23 cellular contexts compared by ENCODE assay signal in genomic region chr1:59997479-59997878, GRCh38.
"Had no signal": no experiment of that assay in that cellular context is flagged by ENCODE, and none has a peak within 500 bp of the region (broad histone marks: within the 10 kb centered on the region; RNA-seq: fewer than 3 reads in every experiment).

No MANE protein-coding gene starts in this region.

- H3K27ac Mint-ChIP-seq: activated CD4-positive, alpha-beta T cell treated with anti-CD3 and anti-CD28 coated beads, Interleukin-2, amount 10 ng/mL, durations not matched to agents 7 days and 5 days; activated T-helper 1 cell treated with anti-CD3 and anti-CD28 coated beads, Interleukin-12 subunit alpha, Interleukin-12 subunit beta, Interleukin-2, Interleukin-4 antibody, amounts not matched to agents 30 ng/mL and 10 ng/mL and 1 ng/mL, durations not matched to agents 14 hours and 24 hours and 36 hours; effector memory CD8-positive, alpha-beta T cell; natural killer cell treated with Interleukin-12 subunit alpha and Interleukin-12 subunit beta and Interleukin-15 and Interleukin-18, amount 100 ng/mL, for 72 hours; T-helper 2 cell treated with Interferon-gamma antibody and Interleukin-4, amounts not matched to agents 5 μg/mL and 100 μg/mL, for 36 hours had no signal

- H3K9me3 ChIP-seq: breast epithelium, gastrocnemius medialis, heart right ventricle, prostate gland, transverse colon had no signal

- H3K4me3 Mint-ChIP-seq: activated CD4-positive, alpha-beta T cell treated with anti-CD3 and anti-CD28 coated beads, Interleukin-2, amount 10 ng/mL, durations not matched to agents 7 days and 5 days; activated T-helper 1 cell treated with anti-CD3 and anti-CD28 coated beads, Interleukin-12 subunit alpha, Interleukin-12 subunit beta, Interleukin-2, Interleukin-4 antibody, amounts not matched to agents 30 ng/mL and 10 ng/mL and 1 ng/mL, durations not matched to agents 14 hours and 24 hours and 36 hours; effector memory CD8-positive, alpha-beta T cell; natural killer cell treated with Interleukin-12 subunit alpha and Interleukin-12 subunit beta and Interleukin-15 and Interleukin-18, amount 100 ng/mL, for 72 hours; T-helper 2 cell treated with Interferon-gamma antibody and Interleukin-4, amounts not matched to agents 5 μg/mL and 100 μg/mL, for 36 hours had no signal

- H3K27me3 ChIP-seq: breast epithelium, gastrocnemius medialis, transverse colon had no signal

- H3K4me1 ChIP-seq: breast epithelium, gastrocnemius medialis, prostate gland, transverse colon had no signal

- DNase-seq: activated CD4-positive, alpha-beta T cell treated with anti-CD3 and anti-CD28 coated beads, Interleukin-2, amount 10 ng/mL, durations not matched to agents 7 days and 5 days; activated CD4-positive, CD25-positive, alpha-beta regulatory T cell; activated CD8-positive, alpha-beta memory T cell treated with anti-CD3 and anti-CD28 coated beads, Interleukin-2, amount 50 U/mL, for 48 hours; activated naive CD4-positive, alpha-beta T cell treated with Interleukin-2 at 50 U/mL for 16 hours; aorta; dermis blood vessel endothelial cell; effector memory CD8-positive, alpha-beta T cell; gastrocnemius medialis; heart right ventricle; left ventricle myocardium superior; occipital lobe; right cardiac atrium; stimulated activated CD4-positive, alpha-beta T cell treated with anti-CD3 and anti-CD28 coated beads, Interleukin-15, amount 100 ng/mL, for 24 hours; stimulated activated CD4-positive, alpha-beta T cell treated with anti-CD3 and anti-CD28 coated beads, Interleukin-4, amount 100 ng/mL, for 24 hours; stimulated activated naive CD4-positive, alpha-beta T cell; substantia nigra; transverse colon had no signal

- H3K36me3 ChIP-seq: breast epithelium, gastrocnemius medialis, heart right ventricle, prostate gland, transverse colon had no signal

- H3K27ac ChIP-seq: breast epithelium, gastrocnemius medialis, heart right ventricle, prostate gland, transverse colon had no signal

- H3K9me3 Mint-ChIP-seq: activated CD4-positive, alpha-beta T cell treated with anti-CD3 and anti-CD28 coated beads, Interleukin-2, amount 10 ng/mL, durations not matched to agents 7 days and 5 days; activated T-helper 1 cell treated with anti-CD3 and anti-CD28 coated beads, Interleukin-12 subunit alpha, Interleukin-12 subunit beta, Interleukin-2, Interleukin-4 antibody, amounts not matched to agents 30 ng/mL and 10 ng/mL and 1 ng/mL, durations not matched to agents 14 hours and 24 hours and 36 hours; effector memory CD8-positive, alpha-beta T cell; natural killer cell treated with Interleukin-12 subunit alpha and Interleukin-12 subunit beta and Interleukin-15 and Interleukin-18, amount 100 ng/mL, for 72 hours; T-helper 2 cell treated with Interferon-gamma antibody and Interleukin-4, amounts not matched to agents 5 μg/mL and 100 μg/mL, for 36 hours had no signal

- H3K4me1 Mint-ChIP-seq: activated CD4-positive, alpha-beta T cell treated with anti-CD3 and anti-CD28 coated beads, Interleukin-2, amount 10 ng/mL, durations not matched to agents 7 days and 5 days had no signal

- ATAC-seq: effector memory CD8-positive, alpha-beta T cell; gastrocnemius medialis; heart right ventricle; left ventricle myocardium superior; natural killer cell treated with Interleukin-12 subunit alpha and Interleukin-12 subunit beta and Interleukin-15 and Interleukin-18, amount 100 ng/mL, for 72 hours; right cardiac atrium had no signal

- H3K36me3 Mint-ChIP-seq: natural killer cell treated with Interleukin-12 subunit alpha and Interleukin-12 subunit beta and Interleukin-15 and Interleukin-18, amount 100 ng/mL, for 72 hours had no signal

- H3K4me3 ChIP-seq: breast epithelium, gastrocnemius medialis, heart right ventricle, prostate gland, skin epidermis, transverse colon had no signal
